ENCODE assay signal across 19 cellular contexts in genomic region chr4:85722806-85723205, GRCh38.
DNase-seq lines count a peak whose midpoint lies in the region; ATAC-seq and TF ChIP-seq lines count a peak whose summit lies in the region.
"Had no signal": no experiment of that assay in that cellular context is flagged by ENCODE, and none has a peak within 500 bp of the region (broad histone marks: within the 10 kb centered on the region; RNA-seq: fewer than 3 reads in every experiment).

No MANE protein-coding gene starts in this region.

- peaks cover 36% of the 10 kb centered on the region for H3K36me3 ChIP-seq in OCI-LY1 (ENCODE audit: insufficient read depth, low read length)
- H3K36me3 ChIP-seq in spleen = peaks cover 0 to 19% (median 3%) of the 10 kb centered on the region in 6 donors
- no peaks in the 10 kb centered on the region for H3K36me3 ChIP-seq in upper lobe of right lung
- H3K36me3 ChIP-seq: BE2C, MG63 had no signal

- H4K20me1 ChIP-seq in OCI-LY1 (ENCODE audit: insufficient read depth, low read length) = no peaks in the 10 kb centered on the region

- intact Hi-C loops in spleen (cut with DNase I; ENCODE audit: low total_unique reads) (no loop called here), upper lobe of right lung (cut with DNase I) (no loop called here)

- no peaks in the 10 kb centered on the region for H3K9me2 ChIP-seq in OCI-LY1 (ENCODE audit: low read depth, low read length)

- no peaks in the 10 kb centered on the region for H3F3A ChIP-seq in OCI-LY1 (ENCODE audit: insufficient read depth, low read length)

- no peaks in the 10 kb centered on the region for H3K79me2 ChIP-seq in OCI-LY1 (ENCODE audit: insufficient read depth, low read length)

- no peak overlapping the region for H2AFZ ChIP-seq in OCI-LY1 (ENCODE audit: low read length)

- TF ChIP-seq CTCF in OCI-LY1 (IDR thresholded peaks at IDR 0.05; ENCODE audit: low read length) (no peak), fibroblast of mammary gland (conservative IDR thresholded peaks at IDR 0.05; ENCODE audit: control insufficient read depth, insufficient read depth, low read depth, low read length) (no peak), spleen (IDR thresholded peaks at IDR 0.05 in 8 of 11, conservative IDR thresholded peaks at IDR 0.05 in 3 of 11) (no peak), upper lobe of right lung (IDR thresholded peaks at IDR 0.05) (no peak)

- H3K27ac ChIP-seq in OCI-LY1 (ENCODE audit: low read depth, low read length, poor library complexity, severe bottlenecking) (peak overlapping the region; percentile 34), spleen (peak overlapping the region in 5 of 8 donors; percentile 85 to 92 (median 90)), upper lobe of right lung (no peak overlapping the region)

- H3K4me1 ChIP-seq in OCI-LY1 (ENCODE audit: insufficient read depth, low read length, severe bottlenecking) = peaks cover 39% of the 10 kb centered on the region
- H3K4me1 ChIP-seq in spleen = peaks cover 26 to 51% (median 33%) of the 10 kb centered on the region in 6 donors
- peaks cover 18% of the 10 kb centered on the region for H3K4me1 ChIP-seq in upper lobe of right lung
- H3K4me1 ChIP-seq: Caco-2 had no signal

- no peak overlapping the region for H3K9ac ChIP-seq in OCI-LY1 (ENCODE audit: low read length)

- no peak overlapping the region for H3K4me2 ChIP-seq in OCI-LY1 (ENCODE audit: low read length)

- DNase-seq in ELR (ENCODE audit: low read depth) (peak; percentile 14), fibroblast of mammary gland (ENCODE audit: low read depth) (peak; percentile 77), spleen (no peak), DMS114 treated with DMSO at 0.1 percent for 48 hours (lab: John Stamatoyannopoulos, UW; ENCODE audit: unreplicated experiment) (no peak), upper lobe of right lung (no peak), NCI-H1092 (lab: John Stamatoyannopoulos, UW) (no peak)
- no peak for DNase-seq in activated naive CD4-positive, alpha-beta T cell treated with Interleukin-2 at 50 U/mL for 16 hours
- DNase-seq: BE2C; Caco-2; CD4-positive, alpha-beta T cell; DMS153; HFFc6; MG63; NCI-H1048; NCI-H1436 treated with DMSO at 0.1 percent for 48 hours; NCI-H2029; NCI-H345; NCI-H524 treated with DMSO at 0.1 percent for 48 hours had no signal

- H3K9me3 ChIP-seq in OCI-LY1 (ENCODE audit: low read length) (no peaks in the 10 kb centered on the region), spleen (no peaks in the 10 kb centered on the region), upper lobe of right lung (no peaks in the 10 kb centered on the region)
- H3K9me3 ChIP-seq: BE2C, Caco-2, MG63 had no signal

- H3K27me3 ChIP-seq in OCI-LY1 (ENCODE audit: insufficient read depth, low read length) = no peaks in the 10 kb centered on the region
- H3K27me3 ChIP-seq in spleen (replicated peaks in 1 of 7) = no peaks in the 10 kb centered on the region
- H3K27me3 ChIP-seq in upper lobe of right lung = no peaks in the 10 kb centered on the region
- H3K27me3 ChIP-seq: BE2C, MG63 had no signal

- H3K4me3 ChIP-seq in OCI-LY1 (ENCODE audit: low read depth, low read length, poor library complexity, severe bottlenecking) (no peak overlapping the region), fibroblast of mammary gland (ENCODE audit: control insufficient read depth, low read depth, low read length) (no peak overlapping the region), spleen (no peak overlapping the region), upper lobe of right lung (no peak overlapping the region)
- H3K4me3 ChIP-seq: MG63 had no signal

- 93 to 95% (median 93%) methylated on average over 2 of the region's 2 CpGs for WGBS in spleen, 5 donors

- ATAC-seq in upper lobe of right lung = no peak

- TF ChIP-seq POLR2A in spleen (IDR thresholded peaks at IDR 0.05) = no peak

Comparison
In these comparisons a context has a peak if more than half of its experiments do, and no peak if none do; other contexts are left out.
1. DNase-seq: peak in ELR (single experiment) and fibroblast of mammary gland (single experiment); none in spleen (single experiment), DMS114 treated with DMSO at 0.1 percent for 48 hours (single experiment), upper lobe of right lung (single experiment), NCI-H1092 (single experiment) and activated naive CD4-positive, alpha-beta T cell treated with Interleukin-2 at 50 U/mL for 16 hours (single experiment).